16 cellular contexts compared by ENCODE assay signal in genomic region chr14:72975776-72976175, GRCh38. TPM values are rescaled to one million over a fixed set of nuclear protein-coding genes. Genes with fewer than 3 reads are reported as not detected.
DNase-seq lines count a peak whose midpoint lies in the region; ATAC-seq and TF ChIP-seq lines count a peak whose summit lies in the region.
"Had no signal": no experiment of that assay in that cellular context is flagged by ENCODE, and none has a peak within 500 bp of the region (broad histone marks: within the 10 kb centered on the region; RNA-seq: fewer than 3 reads in every experiment).

No MANE protein-coding gene starts in this region.

- H3K79me2 ChIP-seq in DOHH2 (ENCODE audit: control insufficient read depth, low read length): no peaks in the 10 kb centered on the region
- H3K79me2 ChIP-seq: parathyroid adenoma had no signal

- H3K9me2 ChIP-seq in DOHH2 (replicated peaks; ENCODE audit: control insufficient read depth, low read length): no peaks in the 10 kb centered on the region

- DNase-seq in LHCN-M2 (ENCODE audit: low read depth) (peak; percentile 9), choroid plexus epithelial cell (ENCODE audit: low read depth) (peak; percentile 16), coronary artery (ENCODE audit: low spot score) (no peak), EL (no peak), head of caudate nucleus (no peak)
- DNase-seq: activated CD4-positive, alpha-beta T cell treated with anti-CD3 and anti-CD28 coated beads for 1 hour; amniotic stem cell; colonic mucosa; NCI-H1436 had no signal

- H3K27ac ChIP-seq in 22Rv1: no peak overlapping the region
- no peak overlapping the region for H3K27ac ChIP-seq in DOHH2 (ENCODE audit: low read depth, low read length)
- H3K27ac ChIP-seq in coronary artery: no peak overlapping the region
- H3K27ac ChIP-seq: colonic mucosa, esophagus muscularis mucosa, parathyroid adenoma had no signal

- H3F3A ChIP-seq in DOHH2 (ENCODE audit: control insufficient read depth, insufficient read depth): peaks cover 3% of the 10 kb centered on the region; the same call in 1 of the 2 replicates

- intact Hi-C loops in head of caudate nucleus (cut with DNase I): no loop called here

- no peaks in the 10 kb centered on the region for H3K36me3 ChIP-seq in DOHH2 (ENCODE audit: control insufficient read depth, low read length)

- no peaks in the 10 kb centered on the region for H4K20me1 ChIP-seq in DOHH2 (ENCODE audit: control insufficient read depth, insufficient read depth, low read depth, low read length)

- no peaks in the 10 kb centered on the region for H3K9me3 ChIP-seq in DOHH2 (ENCODE audit: control insufficient read depth, insufficient read depth, low read length)
- H3K9me3 ChIP-seq: colonic mucosa, esophagus muscularis mucosa, mucosa of descending colon had no signal

- H3K27me3 ChIP-seq in DOHH2 (ENCODE audit: control insufficient read depth, low read length): no peaks in the 10 kb centered on the region
- H3K27me3 ChIP-seq: colonic mucosa, esophagus muscularis mucosa had no signal

- TF ChIP-seq CTCF in 22Rv1 (IDR thresholded peaks at IDR 0.05) (peak; percentile 31), DOHH2 (IDR thresholded peaks at IDR 0.05; ENCODE audit: low read depth, low read length, poor library complexity, severe bottlenecking) (peak; percentile 25), choroid plexus epithelial cell (conservative IDR thresholded peaks at IDR 0.05; ENCODE audit: low read depth, low read length) (peak; percentile 28), coronary artery (IDR thresholded peaks at IDR 0.05) (no peak)

- no peak overlapping the region for H3K4me2 ChIP-seq in DOHH2 (ENCODE audit: low read length)

- no peak for ATAC-seq in HG02938 (IDR thresholded peaks at IDR 0.05; ENCODE audit: unreplicated experiment)
- ATAC-seq: activated T-cell treated with anti-CD3 and anti-CD28 coated beads, Interleukin-2, amount 50 U/mL, for 72 hours; mucosa of descending colon had no signal

- H3K4me1 ChIP-seq in DOHH2 (ENCODE audit: control insufficient read depth, low read length): no peaks in the 10 kb centered on the region
- H3K4me1 ChIP-seq: colonic mucosa, esophagus muscularis mucosa, parathyroid adenoma had no signal

- H3K4me3 ChIP-seq in DOHH2 (ENCODE audit: low read length) (no peak overlapping the region), choroid plexus epithelial cell (ENCODE audit: low read depth, low read length) (no peak overlapping the region), coronary artery (no peak overlapping the region)
- H3K4me3 ChIP-seq: colonic mucosa, esophagus muscularis mucosa, mucosa of descending colon had no signal

RNA-seq across cellular contexts. Expression of gene DCAF4, which starts 49.5 kb away (rescaled TPM):
- 16.1 and 20.5 TPM in 2 replicates for total RNA-seq in LHCN-M2 (2014; rRNA removed)
- polyA plus RNA-seq in LHCN-M2 (2012): 13.0 TPM

RNA-seq across cellular contexts. Expression of gene ZFYVE1, which starts 51.1 kb away (rescaled TPM):
- 14.6 and 16.3 TPM in 2 replicates for total RNA-seq in LHCN-M2 (2014; rRNA removed)
- polyA plus RNA-seq in LHCN-M2 (2012): 17.1 TPM

Comparison
In these comparisons a context has a peak if more than half of its experiments do, and no peak if none do; other contexts are left out.
1. DNase-seq: peak in LHCN-M2 (single experiment) and choroid plexus epithelial cell (single experiment); none in coronary artery (single experiment), EL (single experiment) and head of caudate nucleus (0 of 42).